19 cellular contexts compared by ENCODE assay signal in the genomic region with DNA sequence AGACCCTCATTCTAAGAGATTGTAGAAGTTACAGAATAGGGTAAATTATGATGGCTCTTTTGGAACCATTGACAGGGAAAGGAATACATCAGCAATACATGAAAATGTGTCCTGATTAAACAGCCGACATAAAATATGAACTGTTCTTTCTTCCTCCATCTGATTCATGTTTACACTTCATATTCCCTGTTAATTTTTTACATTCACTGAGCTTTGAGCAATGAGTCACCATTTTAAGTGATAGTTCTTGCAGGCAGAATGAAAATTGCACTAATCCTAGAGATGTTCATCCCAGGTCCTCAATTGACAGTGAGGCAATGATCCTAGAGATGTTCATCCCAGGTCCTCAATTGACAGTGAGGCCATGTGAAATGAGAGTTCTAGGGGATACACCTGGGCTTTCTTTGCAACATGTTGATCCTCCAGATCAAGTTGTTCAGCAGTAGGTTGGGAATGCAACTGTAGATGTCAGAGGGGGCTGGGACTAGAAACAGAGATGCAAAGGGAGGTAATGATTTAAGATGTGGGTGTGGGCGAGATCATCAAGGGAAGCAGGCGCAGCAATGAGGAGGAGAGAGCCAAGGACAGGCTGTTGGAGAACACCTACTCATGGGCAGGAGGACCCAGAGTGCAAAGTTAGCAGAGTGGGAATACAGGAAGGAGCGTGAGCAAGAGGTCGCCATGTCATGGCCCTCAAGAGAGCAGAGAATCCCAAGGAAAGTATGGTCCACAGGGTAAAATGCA.
DNase-seq lines count a peak whose midpoint lies in the region; ATAC-seq and TF ChIP-seq lines count a peak whose summit lies in the region.
"Had no signal": no experiment of that assay in that cellular context is flagged by ENCODE, and none has a peak within 500 bp of the region (broad histone marks: within the 10 kb centered on the region; RNA-seq: fewer than 3 reads in every experiment).

No MANE protein-coding gene starts in this region.

- H3K36me3 Mint-ChIP-seq in Calu3 (ENCODE audit: insufficient read depth, unreplicated experiment) (no peaks in the 10 kb centered on the region), nephron progenitor cell (ENCODE audit: low read depth) (no peaks in the 10 kb centered on the region)

- H3K4me1 Mint-ChIP-seq in Calu3 (ENCODE audit: low read depth, unreplicated experiment): peaks cover 42% of the 10 kb centered on the region
- H3K4me1 Mint-ChIP-seq in nephron progenitor cell: no peaks in the 10 kb centered on the region

- CTCF ChIA-PET in Calu3 (lab: Charles Lee): interaction anchor here (0.6 to 1.7 kb wide), 5 partner anchors 27 to 304 kb away, joined by 3 to 8 read pairs (median 4); no protein-coding TSS in a partner anchor

- H3K27me3 Mint-ChIP-seq in Calu3 (ENCODE audit: unreplicated experiment): no peaks in the 10 kb centered on the region
- peaks cover 3% of the 10 kb centered on the region for H3K27me3 Mint-ChIP-seq in nephron progenitor cell (ENCODE audit: low read depth, poor library complexity)
- H3K27me3 Mint-ChIP-seq: progenitor cell of endocrine pancreas had no signal

- DNase-seq in Calu3: peak; percentile 5
- DNase-seq in HPDE6-E6E7 (ENCODE audit: extremely low spot score): peak; percentile 13
- DNase-seq in epithelial cell of prostate (ENCODE audit: low read depth, low spot score): peak; percentile 8
- no peak for DNase-seq in nephron progenitor cell
- DNase-seq in NCI-H526 (lab: John Stamatoyannopoulos, UW): no peak
- DNase-seq in Peyer's patch: no peak
- DNase-seq in activated CD4-positive, alpha-beta T cell treated with anti-CD3 and anti-CD28 coated beads, Interleukin-2, amount 50 U/mL, for 1 hour: no peak
- DNase-seq: activated CD4-positive, CD25-positive, alpha-beta regulatory T cell; activated CD8-positive, alpha-beta T cell treated with anti-CD3 and anti-CD28 coated beads for 36 hours; activated T-cell treated with anti-CD3 and anti-CD28 coated beads for 4 hours; adrenal gland; colonic mucosa; DMS153; heart right ventricle; KBM-7; mucosa of descending colon had no signal

- peak overlapping the region; percentile 26 for H3K4me3 Mint-ChIP-seq in Calu3 (ENCODE audit: low read depth, unreplicated experiment)
- no peak overlapping the region for H3K4me3 Mint-ChIP-seq in nephron progenitor cell
- H3K4me3 Mint-ChIP-seq: activated CD8-positive, alpha-beta T cell treated with anti-CD3 and anti-CD28 coated beads for 36 hours had no signal

- H3K27ac ChIP-seq in epithelial cell of prostate (no peak overlapping the region), Peyer's patch (no peak overlapping the region)
- H3K27ac ChIP-seq: adrenal gland, colonic mucosa, heart right ventricle had no signal

- peaks cover 5% of the 10 kb centered on the region for H3K9me3 Mint-ChIP-seq in Calu3 (ENCODE audit: low read depth, unreplicated experiment)
- H3K9me3 Mint-ChIP-seq in nephron progenitor cell: peaks cover 4% of the 10 kb centered on the region
- H3K9me3 Mint-ChIP-seq: activated CD8-positive, alpha-beta T cell treated with anti-CD3 and anti-CD28 coated beads for 36 hours had no signal

- H3K9me3 ChIP-seq in Peyer's patch: no peaks in the 10 kb centered on the region
- H3K9me3 ChIP-seq: adrenal gland, colonic mucosa, mucosa of descending colon had no signal

- H3K4me3 ChIP-seq in Peyer's patch: no peak overlapping the region
- H3K4me3 ChIP-seq: adrenal gland, colonic mucosa, heart right ventricle, mucosa of descending colon had no signal

- TF ChIP-seq CTCF in Calu3 (IDR thresholded peaks at IDR 0.05; ENCODE audit: unreplicated experiment) (no peak), nephron progenitor cell (IDR thresholded peaks at IDR 0.05) (no peak), Peyer's patch (IDR thresholded peaks at IDR 0.05) (no peak)

- no peaks in the 10 kb centered on the region for H3K36me3 ChIP-seq in Peyer's patch
- H3K36me3 ChIP-seq: adrenal gland, colonic mucosa, heart right ventricle had no signal

- no peak for ATAC-seq in GM21390 (IDR thresholded peaks at IDR 0.05; ENCODE audit: unreplicated experiment)
- ATAC-seq: heart right ventricle, mucosa of descending colon, Right ventricle myocardium inferior had no signal

- H3K27ac Mint-ChIP-seq in Calu3 (ENCODE audit: unreplicated experiment) (peak overlapping the region; percentile 59), nephron progenitor cell (peak overlapping the region; percentile 6)
- H3K27ac Mint-ChIP-seq: activated CD8-positive, alpha-beta T cell treated with anti-CD3 and anti-CD28 coated beads for 36 hours; progenitor cell of endocrine pancreas had no signal

- no peak for TF ChIP-seq POLR2A in Peyer's patch (IDR thresholded peaks at IDR 0.05)

- no peaks in the 10 kb centered on the region for H3K27me3 ChIP-seq in Peyer's patch
- H3K27me3 ChIP-seq: adrenal gland, colonic mucosa had no signal

- BruUV-seq in Calu3 (replicated peaks; lab: Mats Ljungman, UMichigan): no TSS peak

- H3K4me1 ChIP-seq in Peyer's patch: no peaks in the 10 kb centered on the region
- H3K4me1 ChIP-seq: adrenal gland, colonic mucosa, heart right ventricle had no signal

- intact Hi-C loops in Calu3 (cut with micrococcal nuclease; ENCODE audit: unreplicated experiment): no loop called here

Comparison
In these comparisons a context has a peak if more than half of its experiments do, and no peak if none do; other contexts are left out.
1. DNase-seq: peak in Calu3 (single experiment), HPDE6-E6E7 (single experiment) and epithelial cell of prostate (single experiment); none in nephron progenitor cell (single experiment), NCI-H526 (0 of 2), Peyer's patch (0 of 3) and activated CD4-positive, alpha-beta T cell treated with anti-CD3 and anti-CD28 coated beads, Interleukin-2, amount 50 U/mL, for 1 hour (single experiment).